In genomic region chr22:48585916-48586798, GRCh38 we compare ENCODE assay signal across 2 cellular contexts.
TF ChIP-seq lines count a peak whose summit lies in the region.

No MANE protein-coding gene starts in this region.

TF ChIP-seq in HEK293, 187 proteins besides CTCF, POLR2A, EP300 and RAD21 (continues in another document):
- TF ChIP-seq, protein P1, sequence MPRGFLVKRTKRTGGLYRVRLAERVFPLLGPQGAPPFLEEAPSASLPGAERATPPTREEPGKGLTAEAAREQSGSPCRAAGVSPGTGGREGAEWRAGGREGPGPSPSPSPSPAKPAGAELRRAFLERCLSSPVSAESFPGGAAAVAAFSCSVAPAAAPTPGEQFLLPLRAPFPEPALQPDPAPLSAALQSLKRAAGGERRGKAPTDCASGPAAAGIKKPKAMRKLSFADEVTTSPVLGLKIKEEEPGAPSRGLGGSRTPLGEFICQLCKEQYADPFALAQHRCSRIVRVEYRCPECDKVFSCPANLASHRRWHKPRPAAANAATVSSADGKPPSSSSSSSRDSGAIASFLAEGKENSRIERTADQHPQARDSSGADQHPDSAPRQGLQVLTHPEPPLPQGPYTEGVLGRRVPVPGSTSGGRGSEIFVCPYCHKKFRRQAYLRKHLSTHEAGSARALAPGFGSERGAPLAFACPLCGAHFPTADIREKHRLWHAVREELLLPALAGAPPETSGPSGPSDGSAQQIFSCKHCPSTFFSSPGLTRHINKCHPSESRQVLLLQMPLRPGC (tag by site-specific recombination; IDR thresholded peaks at IDR 0.05), result no peak
- TF ChIP-seq SCRT1 (tag by site-specific recombination; IDR thresholded peaks at IDR 0.05; ENCODE audit: borderline replicate concordance) (no peak), ATF2 (tag by site-specific recombination; IDR thresholded peaks at IDR 0.05; ENCODE audit: low read depth) (no peak), PRDM10 (tag by site-specific recombination; IDR thresholded peaks at IDR 0.05) (no peak), ZNF670 (tag by site-specific recombination; IDR thresholded peaks at IDR 0.05; ENCODE audit: low read depth) (no peak), ZNF654 (tag by site-specific recombination; IDR thresholded peaks at IDR 0.05; ENCODE audit: low read depth) (no peak), KLF1 (tag by site-specific recombination; IDR thresholded peaks at IDR 0.05) (peak; percentile 24; the same call in 1 of the 2 replicates), EGR2 (tag by site-specific recombination; IDR thresholded peaks at IDR 0.05; ENCODE audit: low read depth) (0 out of 2 replicates have a peak, but pooled peaks have one; percentile 12), ZNF610 (tag by site-specific recombination; IDR thresholded peaks at IDR 0.05; ENCODE audit: borderline replicate concordance) (no peak), ZNF366 (tag by site-specific recombination; conservative IDR thresholded peaks at IDR 0.05) (no peak), ZNF701 (tag by site-specific recombination; IDR thresholded peaks at IDR 0.05) (no peak), OVOL3 (tag by site-specific recombination; IDR thresholded peaks at IDR 0.05) (no peak), HOXD13 (CRISPR knock-in tag; IDR thresholded peaks at IDR 0.05; ENCODE audit: borderline replicate concordance) (no peak), OSR2 (tag by site-specific recombination; IDR thresholded peaks at IDR 0.05) (no peak), ZNF23 (tag by site-specific recombination; IDR thresholded peaks at IDR 0.05; ENCODE audit: borderline replicate concordance) (no peak)
- TF ChIP-seq, protein P2, sequence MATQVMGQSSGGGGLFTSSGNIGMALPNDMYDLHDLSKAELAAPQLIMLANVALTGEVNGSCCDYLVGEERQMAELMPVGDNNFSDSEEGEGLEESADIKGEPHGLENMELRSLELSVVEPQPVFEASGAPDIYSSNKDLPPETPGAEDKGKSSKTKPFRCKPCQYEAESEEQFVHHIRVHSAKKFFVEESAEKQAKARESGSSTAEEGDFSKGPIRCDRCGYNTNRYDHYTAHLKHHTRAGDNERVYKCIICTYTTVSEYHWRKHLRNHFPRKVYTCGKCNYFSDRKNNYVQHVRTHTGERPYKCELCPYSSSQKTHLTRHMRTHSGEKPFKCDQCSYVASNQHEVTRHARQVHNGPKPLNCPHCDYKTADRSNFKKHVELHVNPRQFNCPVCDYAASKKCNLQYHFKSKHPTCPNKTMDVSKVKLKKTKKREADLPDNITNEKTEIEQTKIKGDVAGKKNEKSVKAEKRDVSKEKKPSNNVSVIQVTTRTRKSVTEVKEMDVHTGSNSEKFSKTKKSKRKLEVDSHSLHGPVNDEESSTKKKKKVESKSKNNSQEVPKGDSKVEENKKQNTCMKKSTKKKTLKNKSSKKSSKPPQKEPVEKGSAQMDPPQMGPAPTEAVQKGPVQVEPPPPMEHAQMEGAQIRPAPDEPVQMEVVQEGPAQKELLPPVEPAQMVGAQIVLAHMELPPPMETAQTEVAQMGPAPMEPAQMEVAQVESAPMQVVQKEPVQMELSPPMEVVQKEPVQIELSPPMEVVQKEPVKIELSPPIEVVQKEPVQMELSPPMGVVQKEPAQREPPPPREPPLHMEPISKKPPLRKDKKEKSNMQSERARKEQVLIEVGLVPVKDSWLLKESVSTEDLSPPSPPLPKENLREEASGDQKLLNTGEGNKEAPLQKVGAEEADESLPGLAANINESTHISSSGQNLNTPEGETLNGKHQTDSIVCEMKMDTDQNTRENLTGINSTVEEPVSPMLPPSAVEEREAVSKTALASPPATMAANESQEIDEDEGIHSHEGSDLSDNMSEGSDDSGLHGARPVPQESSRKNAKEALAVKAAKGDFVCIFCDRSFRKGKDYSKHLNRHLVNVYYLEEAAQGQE (tag by site-specific recombination; IDR thresholded peaks at IDR 0.05), result no peak

TF ChIP-seq in WTC11, 78 proteins besides CTCF, POLR2A, EP300 and RAD21 (continues in another document):
- TF ChIP-seq, protein P3, sequence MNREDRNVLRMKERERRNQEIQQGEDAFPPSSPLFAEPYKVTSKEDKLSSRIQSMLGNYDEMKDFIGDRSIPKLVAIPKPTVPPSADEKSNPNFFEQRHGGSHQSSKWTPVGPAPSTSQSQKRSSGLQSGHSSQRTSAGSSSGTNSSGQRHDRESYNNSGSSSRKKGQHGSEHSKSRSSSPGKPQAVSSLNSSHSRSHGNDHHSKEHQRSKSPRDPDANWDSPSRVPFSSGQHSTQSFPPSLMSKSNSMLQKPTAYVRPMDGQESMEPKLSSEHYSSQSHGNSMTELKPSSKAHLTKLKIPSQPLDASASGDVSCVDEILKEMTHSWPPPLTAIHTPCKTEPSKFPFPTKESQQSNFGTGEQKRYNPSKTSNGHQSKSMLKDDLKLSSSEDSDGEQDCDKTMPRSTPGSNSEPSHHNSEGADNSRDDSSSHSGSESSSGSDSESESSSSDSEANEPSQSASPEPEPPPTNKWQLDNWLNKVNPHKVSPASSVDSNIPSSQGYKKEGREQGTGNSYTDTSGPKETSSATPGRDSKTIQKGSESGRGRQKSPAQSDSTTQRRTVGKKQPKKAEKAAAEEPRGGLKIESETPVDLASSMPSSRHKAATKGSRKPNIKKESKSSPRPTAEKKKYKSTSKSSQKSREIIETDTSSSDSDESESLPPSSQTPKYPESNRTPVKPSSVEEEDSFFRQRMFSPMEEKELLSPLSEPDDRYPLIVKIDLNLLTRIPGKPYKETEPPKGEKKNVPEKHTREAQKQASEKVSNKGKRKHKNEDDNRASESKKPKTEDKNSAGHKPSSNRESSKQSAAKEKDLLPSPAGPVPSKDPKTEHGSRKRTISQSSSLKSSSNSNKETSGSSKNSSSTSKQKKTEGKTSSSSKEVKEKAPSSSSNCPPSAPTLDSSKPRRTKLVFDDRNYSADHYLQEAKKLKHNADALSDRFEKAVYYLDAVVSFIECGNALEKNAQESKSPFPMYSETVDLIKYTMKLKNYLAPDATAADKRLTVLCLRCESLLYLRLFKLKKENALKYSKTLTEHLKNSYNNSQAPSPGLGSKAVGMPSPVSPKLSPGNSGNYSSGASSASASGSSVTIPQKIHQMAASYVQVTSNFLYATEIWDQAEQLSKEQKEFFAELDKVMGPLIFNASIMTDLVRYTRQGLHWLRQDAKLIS (CRISPR knock-in tag; IDR thresholded peaks at IDR 0.05; ENCODE audit: borderline replicate concordance), result no peak
- TF ChIP-seq MAX (CRISPR knock-in tag; IDR thresholded peaks at IDR 0.05) (no peak), ZNF512 (CRISPR knock-in tag; IDR thresholded peaks at IDR 0.05; ENCODE audit: borderline replicate concordance) (no peak), GRHL2 (CRISPR knock-in tag; IDR thresholded peaks at IDR 0.05; ENCODE audit: insufficient replicate concordance, severe bottlenecking) (no peak), NR1H2 (CRISPR knock-in tag; IDR thresholded peaks at IDR 0.05) (no peak), CBFB (CRISPR knock-in tag; IDR thresholded peaks at IDR 0.05; ENCODE audit: low read depth) (no peak), SMAD4 (CRISPR knock-in tag; IDR thresholded peaks at IDR 0.05) (no peak), ZNF232 (CRISPR knock-in tag; IDR thresholded peaks at IDR 0.05) (no peak), SOX15 (CRISPR knock-in tag; IDR thresholded peaks at IDR 0.05) (no peak), FOXJ3 (CRISPR knock-in tag; IDR thresholded peaks at IDR 0.05; ENCODE audit: borderline replicate concordance) (no peak), JAZF1 (CRISPR knock-in tag; IDR thresholded peaks at IDR 0.05) (no peak), ZNF138 (CRISPR knock-in tag; conservative IDR thresholded peaks at IDR 0.05) (no peak), NFYB (CRISPR knock-in tag; conservative IDR thresholded peaks at IDR 0.05; ENCODE audit: low read depth) (no peak), TCF7 (CRISPR knock-in tag; IDR thresholded peaks at IDR 0.05; ENCODE audit: low read depth) (no peak), ZNF396 (CRISPR knock-in tag; IDR thresholded peaks at IDR 0.05; ENCODE audit: borderline replicate concordance) (no peak)
- TF ChIP-seq, protein P4, sequence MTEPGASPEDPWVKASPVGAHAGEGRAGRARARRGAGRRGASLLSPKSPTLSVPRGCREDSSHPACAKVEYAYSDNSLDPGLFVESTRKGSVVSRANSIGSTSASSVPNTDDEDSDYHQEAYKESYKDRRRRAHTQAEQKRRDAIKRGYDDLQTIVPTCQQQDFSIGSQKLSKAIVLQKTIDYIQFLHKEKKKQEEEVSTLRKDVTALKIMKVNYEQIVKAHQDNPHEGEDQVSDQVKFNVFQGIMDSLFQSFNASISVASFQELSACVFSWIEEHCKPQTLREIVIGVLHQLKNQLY (CRISPR knock-in tag; IDR thresholded peaks at IDR 0.05), result no peak
- TF ChIP-seq, protein P5, sequence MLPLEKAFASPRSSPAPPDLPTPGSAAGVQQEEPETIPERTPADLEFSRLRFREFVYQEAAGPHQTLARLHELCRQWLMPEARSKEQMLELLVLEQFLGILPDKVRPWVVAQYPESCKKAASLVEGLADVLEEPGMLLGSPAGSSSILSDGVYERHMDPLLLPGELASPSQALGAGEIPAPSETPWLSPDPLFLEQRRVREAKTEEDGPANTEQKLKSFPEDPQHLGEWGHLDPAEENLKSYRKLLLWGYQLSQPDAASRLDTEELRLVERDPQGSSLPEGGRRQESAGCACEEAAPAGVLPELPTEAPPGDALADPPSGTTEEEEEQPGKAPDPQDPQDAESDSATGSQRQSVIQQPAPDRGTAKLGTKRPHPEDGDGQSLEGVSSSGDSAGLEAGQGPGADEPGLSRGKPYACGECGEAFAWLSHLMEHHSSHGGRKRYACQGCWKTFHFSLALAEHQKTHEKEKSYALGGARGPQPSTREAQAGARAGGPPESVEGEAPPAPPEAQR (CRISPR knock-in tag; IDR thresholded peaks at IDR 0.05), result no peak
- TF ChIP-seq, protein P6, sequence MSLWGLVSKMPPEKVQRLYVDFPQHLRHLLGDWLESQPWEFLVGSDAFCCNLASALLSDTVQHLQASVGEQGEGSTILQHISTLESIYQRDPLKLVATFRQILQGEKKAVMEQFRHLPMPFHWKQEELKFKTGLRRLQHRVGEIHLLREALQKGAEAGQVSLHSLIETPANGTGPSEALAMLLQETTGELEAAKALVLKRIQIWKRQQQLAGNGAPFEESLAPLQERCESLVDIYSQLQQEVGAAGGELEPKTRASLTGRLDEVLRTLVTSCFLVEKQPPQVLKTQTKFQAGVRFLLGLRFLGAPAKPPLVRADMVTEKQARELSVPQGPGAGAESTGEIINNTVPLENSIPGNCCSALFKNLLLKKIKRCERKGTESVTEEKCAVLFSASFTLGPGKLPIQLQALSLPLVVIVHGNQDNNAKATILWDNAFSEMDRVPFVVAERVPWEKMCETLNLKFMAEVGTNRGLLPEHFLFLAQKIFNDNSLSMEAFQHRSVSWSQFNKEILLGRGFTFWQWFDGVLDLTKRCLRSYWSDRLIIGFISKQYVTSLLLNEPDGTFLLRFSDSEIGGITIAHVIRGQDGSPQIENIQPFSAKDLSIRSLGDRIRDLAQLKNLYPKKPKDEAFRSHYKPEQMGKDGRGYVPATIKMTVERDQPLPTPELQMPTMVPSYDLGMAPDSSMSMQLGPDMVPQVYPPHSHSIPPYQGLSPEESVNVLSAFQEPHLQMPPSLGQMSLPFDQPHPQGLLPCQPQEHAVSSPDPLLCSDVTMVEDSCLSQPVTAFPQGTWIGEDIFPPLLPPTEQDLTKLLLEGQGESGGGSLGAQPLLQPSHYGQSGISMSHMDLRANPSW (CRISPR knock-in tag; conservative IDR thresholded peaks at IDR 0.05; ENCODE audit: low read depth), result no peak
- TF ChIP-seq, protein P7, sequence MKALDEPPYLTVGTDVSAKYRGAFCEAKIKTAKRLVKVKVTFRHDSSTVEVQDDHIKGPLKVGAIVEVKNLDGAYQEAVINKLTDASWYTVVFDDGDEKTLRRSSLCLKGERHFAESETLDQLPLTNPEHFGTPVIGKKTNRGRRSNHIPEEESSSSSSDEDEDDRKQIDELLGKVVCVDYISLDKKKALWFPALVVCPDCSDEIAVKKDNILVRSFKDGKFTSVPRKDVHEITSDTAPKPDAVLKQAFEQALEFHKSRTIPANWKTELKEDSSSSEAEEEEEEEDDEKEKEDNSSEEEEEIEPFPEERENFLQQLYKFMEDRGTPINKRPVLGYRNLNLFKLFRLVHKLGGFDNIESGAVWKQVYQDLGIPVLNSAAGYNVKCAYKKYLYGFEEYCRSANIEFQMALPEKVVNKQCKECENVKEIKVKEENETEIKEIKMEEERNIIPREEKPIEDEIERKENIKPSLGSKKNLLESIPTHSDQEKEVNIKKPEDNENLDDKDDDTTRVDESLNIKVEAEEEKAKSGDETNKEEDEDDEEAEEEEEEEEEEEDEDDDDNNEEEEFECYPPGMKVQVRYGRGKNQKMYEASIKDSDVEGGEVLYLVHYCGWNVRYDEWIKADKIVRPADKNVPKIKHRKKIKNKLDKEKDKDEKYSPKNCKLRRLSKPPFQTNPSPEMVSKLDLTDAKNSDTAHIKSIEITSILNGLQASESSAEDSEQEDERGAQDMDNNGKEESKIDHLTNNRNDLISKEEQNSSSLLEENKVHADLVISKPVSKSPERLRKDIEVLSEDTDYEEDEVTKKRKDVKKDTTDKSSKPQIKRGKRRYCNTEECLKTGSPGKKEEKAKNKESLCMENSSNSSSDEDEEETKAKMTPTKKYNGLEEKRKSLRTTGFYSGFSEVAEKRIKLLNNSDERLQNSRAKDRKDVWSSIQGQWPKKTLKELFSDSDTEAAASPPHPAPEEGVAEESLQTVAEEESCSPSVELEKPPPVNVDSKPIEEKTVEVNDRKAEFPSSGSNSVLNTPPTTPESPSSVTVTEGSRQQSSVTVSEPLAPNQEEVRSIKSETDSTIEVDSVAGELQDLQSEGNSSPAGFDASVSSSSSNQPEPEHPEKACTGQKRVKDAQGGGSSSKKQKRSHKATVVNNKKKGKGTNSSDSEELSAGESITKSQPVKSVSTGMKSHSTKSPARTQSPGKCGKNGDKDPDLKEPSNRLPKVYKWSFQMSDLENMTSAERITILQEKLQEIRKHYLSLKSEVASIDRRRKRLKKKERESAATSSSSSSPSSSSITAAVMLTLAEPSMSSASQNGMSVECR (CRISPR knock-in tag; IDR thresholded peaks at IDR 0.05; ENCODE audit: borderline replicate concordance), result no peak
